ENCODE assay signal across 7 cellular contexts in the genomic region with DNA sequence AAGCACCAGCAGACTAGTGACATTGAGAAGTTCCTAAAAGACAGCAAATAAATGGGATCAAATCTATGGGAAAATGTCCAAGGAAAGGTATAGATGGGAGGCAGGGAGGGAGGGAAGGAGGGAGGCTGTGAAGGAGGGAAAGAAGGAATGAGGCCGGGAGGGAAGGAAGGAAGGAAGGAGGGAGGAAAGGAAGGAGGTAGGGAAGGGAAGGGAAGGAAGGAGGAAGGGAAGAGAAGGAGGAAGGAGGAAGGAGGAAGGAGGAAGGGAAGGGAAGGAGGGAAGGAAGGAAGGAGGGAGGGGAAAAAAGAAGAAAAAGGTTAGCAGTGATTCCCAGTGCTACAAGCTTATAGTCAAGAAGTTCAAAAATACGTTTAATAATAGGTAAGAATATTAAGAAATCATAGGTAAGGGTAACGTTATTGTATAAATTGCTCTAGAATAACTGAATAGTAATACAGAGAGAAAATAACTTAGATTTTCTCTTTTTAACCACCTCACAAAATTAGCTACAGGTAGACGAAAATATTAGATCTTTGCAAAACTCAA.
"Had no signal": no experiment of that assay in that cellular context is flagged by ENCODE, and none has a peak within 500 bp of the region (broad histone marks: within the 10 kb centered on the region; RNA-seq: fewer than 3 reads in every experiment).

No MANE protein-coding gene starts in this region.

- H3K9ac ChIP-seq: GM23248, KMS-11 had no signal

- H3K9me3 ChIP-seq: HAP-1 had no signal

- ATAC-seq: HCT116 had no signal

- H2AFZ ChIP-seq: GM23248 had no signal

- H3K4me2 ChIP-seq: KMS-11 had no signal

- H3K4me3 ChIP-seq: GM23248, HAP-1 had no signal

- H3K36me3 ChIP-seq: HAP-1 had no signal

- DNase-seq: GM23248, H7, KBM-7 had no signal

- H3K27ac ChIP-seq: GM23248, KMS-11 had no signal

- FAIRE-seq: HTR-8/SVneo had no signal
